1 cellular context compared by ENCODE assay signal in the genomic region with DNA sequence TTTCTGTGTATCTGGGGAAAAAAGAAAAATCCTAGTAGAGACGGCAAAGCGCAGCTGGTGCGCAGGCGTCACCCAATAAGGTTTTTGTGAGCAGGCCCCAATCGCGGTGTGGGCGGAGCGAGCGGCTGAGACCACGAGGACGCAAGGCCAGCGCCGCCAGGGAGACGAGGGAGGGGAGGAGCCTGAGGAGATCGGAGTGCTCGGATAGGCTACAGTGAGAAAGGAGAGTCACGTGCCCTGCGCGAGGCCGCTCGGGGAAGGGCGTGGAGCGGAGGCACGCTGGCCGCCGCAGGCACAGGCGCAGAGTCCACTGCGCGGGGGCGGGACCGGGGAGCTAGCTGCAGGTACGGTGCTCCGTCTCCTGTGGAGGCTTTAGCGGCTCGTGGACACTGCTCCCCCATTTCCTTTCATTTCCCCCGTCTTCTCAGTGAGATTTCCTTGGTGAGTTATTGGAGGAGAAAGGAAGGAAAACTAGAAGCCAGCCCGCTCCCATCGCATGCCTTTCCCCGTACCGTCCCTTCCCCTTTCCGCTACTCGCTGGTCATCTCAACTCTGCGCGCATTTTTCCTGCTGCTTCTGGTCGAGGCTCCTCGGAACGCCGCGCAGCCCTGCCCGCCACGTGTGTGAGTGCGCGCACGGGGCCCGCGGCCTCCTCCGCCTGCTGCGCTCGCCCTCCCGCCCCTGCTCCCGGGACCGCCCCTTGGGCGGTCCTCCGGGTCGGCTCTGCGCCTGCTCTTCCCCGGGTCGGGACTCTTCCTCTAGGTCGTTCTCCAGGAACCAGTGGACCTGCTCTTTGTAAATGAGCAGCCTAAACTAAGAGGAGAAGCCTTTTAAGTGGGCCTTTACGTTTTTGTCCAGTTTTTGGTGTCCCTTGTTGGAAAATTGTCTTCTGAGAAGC.
TF ChIP-seq lines count a peak whose summit lies in the region.

A gene with protein sequence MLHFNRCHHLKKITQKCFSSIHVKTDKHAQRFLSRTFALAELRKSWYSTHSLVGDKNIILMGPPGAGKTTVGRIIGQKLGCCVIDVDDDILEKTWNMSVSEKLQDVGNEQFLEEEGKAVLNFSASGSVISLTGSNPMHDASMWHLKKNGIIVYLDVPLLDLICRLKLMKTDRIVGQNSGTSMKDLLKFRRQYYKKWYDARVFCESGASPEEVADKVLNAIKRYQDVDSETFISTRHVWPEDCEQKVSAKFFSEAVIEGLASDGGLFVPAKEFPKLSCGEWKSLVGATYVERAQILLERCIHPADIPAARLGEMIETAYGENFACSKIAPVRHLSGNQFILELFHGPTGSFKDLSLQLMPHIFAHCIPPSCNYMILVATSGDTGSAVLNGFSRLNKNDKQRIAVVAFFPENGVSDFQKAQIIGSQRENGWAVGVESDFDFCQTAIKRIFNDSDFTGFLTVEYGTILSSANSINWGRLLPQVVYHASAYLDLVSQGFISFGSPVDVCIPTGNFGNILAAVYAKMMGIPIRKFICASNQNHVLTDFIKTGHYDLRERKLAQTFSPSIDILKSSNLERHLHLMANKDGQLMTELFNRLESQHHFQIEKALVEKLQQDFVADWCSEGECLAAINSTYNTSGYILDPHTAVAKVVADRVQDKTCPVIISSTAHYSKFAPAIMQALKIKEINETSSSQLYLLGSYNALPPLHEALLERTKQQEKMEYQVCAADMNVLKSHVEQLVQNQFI (plus strand): TSS at position 264 of the 898 bp plus-strand sequence. CDS start 6,612 bp downstream, outside the sequence.

TF ChIP-seq in K562, 482 proteins besides CTCF, POLR2A, EP300 and RAD21 (continued from another document and continues in another):
- TF ChIP-seq, protein P1, sequence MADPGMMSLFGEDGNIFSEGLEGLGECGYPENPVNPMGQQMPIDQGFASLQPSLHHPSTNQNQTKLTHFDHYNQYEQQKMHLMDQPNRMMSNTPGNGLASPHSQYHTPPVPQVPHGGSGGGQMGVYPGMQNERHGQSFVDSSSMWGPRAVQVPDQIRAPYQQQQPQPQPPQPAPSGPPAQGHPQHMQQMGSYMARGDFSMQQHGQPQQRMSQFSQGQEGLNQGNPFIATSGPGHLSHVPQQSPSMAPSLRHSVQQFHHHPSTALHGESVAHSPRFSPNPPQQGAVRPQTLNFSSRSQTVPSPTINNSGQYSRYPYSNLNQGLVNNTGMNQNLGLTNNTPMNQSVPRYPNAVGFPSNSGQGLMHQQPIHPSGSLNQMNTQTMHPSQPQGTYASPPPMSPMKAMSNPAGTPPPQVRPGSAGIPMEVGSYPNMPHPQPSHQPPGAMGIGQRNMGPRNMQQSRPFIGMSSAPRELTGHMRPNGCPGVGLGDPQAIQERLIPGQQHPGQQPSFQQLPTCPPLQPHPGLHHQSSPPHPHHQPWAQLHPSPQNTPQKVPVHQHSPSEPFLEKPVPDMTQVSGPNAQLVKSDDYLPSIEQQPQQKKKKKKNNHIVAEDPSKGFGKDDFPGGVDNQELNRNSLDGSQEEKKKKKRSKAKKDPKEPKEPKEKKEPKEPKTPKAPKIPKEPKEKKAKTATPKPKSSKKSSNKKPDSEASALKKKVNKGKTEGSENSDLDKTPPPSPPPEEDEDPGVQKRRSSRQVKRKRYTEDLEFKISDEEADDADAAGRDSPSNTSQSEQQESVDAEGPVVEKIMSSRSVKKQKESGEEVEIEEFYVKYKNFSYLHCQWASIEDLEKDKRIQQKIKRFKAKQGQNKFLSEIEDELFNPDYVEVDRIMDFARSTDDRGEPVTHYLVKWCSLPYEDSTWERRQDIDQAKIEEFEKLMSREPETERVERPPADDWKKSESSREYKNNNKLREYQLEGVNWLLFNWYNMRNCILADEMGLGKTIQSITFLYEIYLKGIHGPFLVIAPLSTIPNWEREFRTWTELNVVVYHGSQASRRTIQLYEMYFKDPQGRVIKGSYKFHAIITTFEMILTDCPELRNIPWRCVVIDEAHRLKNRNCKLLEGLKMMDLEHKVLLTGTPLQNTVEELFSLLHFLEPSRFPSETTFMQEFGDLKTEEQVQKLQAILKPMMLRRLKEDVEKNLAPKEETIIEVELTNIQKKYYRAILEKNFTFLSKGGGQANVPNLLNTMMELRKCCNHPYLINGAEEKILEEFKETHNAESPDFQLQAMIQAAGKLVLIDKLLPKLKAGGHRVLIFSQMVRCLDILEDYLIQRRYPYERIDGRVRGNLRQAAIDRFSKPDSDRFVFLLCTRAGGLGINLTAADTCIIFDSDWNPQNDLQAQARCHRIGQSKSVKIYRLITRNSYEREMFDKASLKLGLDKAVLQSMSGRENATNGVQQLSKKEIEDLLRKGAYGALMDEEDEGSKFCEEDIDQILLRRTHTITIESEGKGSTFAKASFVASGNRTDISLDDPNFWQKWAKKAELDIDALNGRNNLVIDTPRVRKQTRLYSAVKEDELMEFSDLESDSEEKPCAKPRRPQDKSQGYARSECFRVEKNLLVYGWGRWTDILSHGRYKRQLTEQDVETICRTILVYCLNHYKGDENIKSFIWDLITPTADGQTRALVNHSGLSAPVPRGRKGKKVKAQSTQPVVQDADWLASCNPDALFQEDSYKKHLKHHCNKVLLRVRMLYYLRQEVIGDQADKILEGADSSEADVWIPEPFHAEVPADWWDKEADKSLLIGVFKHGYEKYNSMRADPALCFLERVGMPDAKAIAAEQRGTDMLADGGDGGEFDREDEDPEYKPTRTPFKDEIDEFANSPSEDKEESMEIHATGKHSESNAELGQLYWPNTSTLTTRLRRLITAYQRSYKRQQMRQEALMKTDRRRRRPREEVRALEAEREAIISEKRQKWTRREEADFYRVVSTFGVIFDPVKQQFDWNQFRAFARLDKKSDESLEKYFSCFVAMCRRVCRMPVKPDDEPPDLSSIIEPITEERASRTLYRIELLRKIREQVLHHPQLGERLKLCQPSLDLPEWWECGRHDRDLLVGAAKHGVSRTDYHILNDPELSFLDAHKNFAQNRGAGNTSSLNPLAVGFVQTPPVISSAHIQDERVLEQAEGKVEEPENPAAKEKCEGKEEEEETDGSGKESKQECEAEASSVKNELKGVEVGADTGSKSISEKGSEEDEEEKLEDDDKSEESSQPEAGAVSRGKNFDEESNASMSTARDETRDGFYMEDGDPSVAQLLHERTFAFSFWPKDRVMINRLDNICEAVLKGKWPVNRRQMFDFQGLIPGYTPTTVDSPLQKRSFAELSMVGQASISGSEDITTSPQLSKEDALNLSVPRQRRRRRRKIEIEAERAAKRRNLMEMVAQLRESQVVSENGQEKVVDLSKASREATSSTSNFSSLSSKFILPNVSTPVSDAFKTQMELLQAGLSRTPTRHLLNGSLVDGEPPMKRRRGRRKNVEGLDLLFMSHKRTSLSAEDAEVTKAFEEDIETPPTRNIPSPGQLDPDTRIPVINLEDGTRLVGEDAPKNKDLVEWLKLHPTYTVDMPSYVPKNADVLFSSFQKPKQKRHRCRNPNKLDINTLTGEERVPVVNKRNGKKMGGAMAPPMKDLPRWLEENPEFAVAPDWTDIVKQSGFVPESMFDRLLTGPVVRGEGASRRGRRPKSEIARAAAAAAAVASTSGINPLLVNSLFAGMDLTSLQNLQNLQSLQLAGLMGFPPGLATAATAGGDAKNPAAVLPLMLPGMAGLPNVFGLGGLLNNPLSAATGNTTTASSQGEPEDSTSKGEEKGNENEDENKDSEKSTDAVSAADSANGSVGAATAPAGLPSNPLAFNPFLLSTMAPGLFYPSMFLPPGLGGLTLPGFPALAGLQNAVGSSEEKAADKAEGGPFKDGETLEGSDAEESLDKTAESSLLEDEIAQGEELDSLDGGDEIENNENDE (IDR thresholded peaks at IDR 0.05; ENCODE audit: low read depth, low read length): no peak
- TF ChIP-seq THRAP3 (IDR thresholded peaks at IDR 0.05; ENCODE audit: borderline replicate concordance) (no peak), SMARCB1 (IDR thresholded peaks at IDR 0.05; ENCODE audit: insufficient read length, low read depth) (no peak), DNMT1 (IDR thresholded peaks at IDR 0.05) (no peak), RBM39 (optimal IDR thresholded peaks at IDR 0.05; ENCODE audit: low read depth, low read length) (no peak), PCBP1 (IDR thresholded peaks at IDR 0.05; ENCODE audit: low read depth, low read length, poor library complexity, severe bottlenecking) (no peak), SRSF1 (IDR thresholded peaks at IDR 0.05; ENCODE audit: low read depth, low read length) (no peak), ZNF644 (tag; IDR thresholded peaks at IDR 0.05; ENCODE audit: low read depth) (no peak), KDM5B (IDR thresholded peaks at IDR 0.05; ENCODE audit: insufficient replicate concordance, low read depth, low read length) (peak; percentile 91), SMAD1 (IDR thresholded peaks at IDR 0.05; ENCODE audit: low read depth, low read length, partially characterized antibody) (no peak), ZNF174 (CRISPR knock-in tag; IDR thresholded peaks at IDR 0.05) (no peak), KAT8 (IDR thresholded peaks at IDR 0.05; ENCODE audit: low read depth) (no peak), ADNP (tag; IDR thresholded peaks at IDR 0.05) (no peak), BACH1 (tag; IDR thresholded peaks at IDR 0.05) (no peak), CREB1 (IDR thresholded peaks at IDR 0.05) (peak; percentile 57), CREB1 (CRISPR knock-in tag; IDR thresholded peaks at IDR 0.05) (peak; percentile 82), POLR2AphosphoS5 (IDR thresholded peaks at IDR 0.05; ENCODE audit: control insufficient read depth, insufficient read depth, low read depth, low read length) (peak; percentile 80), BDP1 (IDR thresholded peaks at IDR 0.05; ENCODE audit: insufficient read depth, insufficient read length) (no peak), POLR2AphosphoS2 (IDR thresholded peaks at IDR 0.05; ENCODE audit: low read length) (no peak), NFIC (IDR thresholded peaks at IDR 0.05) (peak; percentile 18; the same call in 1 of the 2 replicates), BCL6 (CRISPR knock-in tag; IDR thresholded peaks at IDR 0.05) (no peak), CBX3 (IDR thresholded peaks at IDR 0.05; ENCODE audit: borderline replicate concordance in 1 of 2, low read length in 2 of 2) (peak in 1 of 2 experiments; percentile 73; a peak in 2 of 3 replicates), SMARCA5 (IDR thresholded peaks at IDR 0.05) (no peak), E2F5 (CRISPR knock-in tag; IDR thresholded peaks at IDR 0.05) (peak; percentile 95), ETS2 (tag; IDR thresholded peaks at IDR 0.05; ENCODE audit: borderline replicate concordance, poor library complexity, severe bottlenecking) (no peak), SAFB2 (IDR thresholded peaks at IDR 0.05; ENCODE audit: borderline replicate concordance, low read depth, low read length, severe bottlenecking) (no peak), PHB2 (IDR thresholded peaks at IDR 0.05; ENCODE audit: low read depth) (no peak)
- TF ChIP-seq, protein P2, sequence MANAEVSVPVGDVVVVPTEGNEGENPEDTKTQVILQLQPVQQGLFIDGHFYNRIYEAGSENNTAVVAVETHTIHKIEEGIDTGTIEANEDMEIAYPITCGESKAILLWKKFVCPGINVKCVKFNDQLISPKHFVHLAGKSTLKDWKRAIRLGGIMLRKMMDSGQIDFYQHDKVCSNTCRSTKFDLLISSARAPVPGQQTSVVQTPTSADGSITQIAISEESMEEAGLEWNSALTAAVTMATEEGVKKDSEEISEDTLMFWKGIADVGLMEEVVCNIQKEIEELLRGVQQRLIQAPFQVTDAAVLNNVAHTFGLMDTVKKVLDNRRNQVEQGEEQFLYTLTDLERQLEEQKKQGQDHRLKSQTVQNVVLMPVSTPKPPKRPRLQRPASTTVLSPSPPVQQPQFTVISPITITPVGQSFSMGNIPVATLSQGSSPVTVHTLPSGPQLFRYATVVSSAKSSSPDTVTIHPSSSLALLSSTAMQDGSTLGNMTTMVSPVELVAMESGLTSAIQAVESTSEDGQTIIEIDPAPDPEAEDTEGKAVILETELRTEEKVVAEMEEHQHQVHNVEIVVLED (CRISPR knock-in tag; IDR thresholded peaks at IDR 0.05): peak; percentile 89
- TF ChIP-seq, protein P3, sequence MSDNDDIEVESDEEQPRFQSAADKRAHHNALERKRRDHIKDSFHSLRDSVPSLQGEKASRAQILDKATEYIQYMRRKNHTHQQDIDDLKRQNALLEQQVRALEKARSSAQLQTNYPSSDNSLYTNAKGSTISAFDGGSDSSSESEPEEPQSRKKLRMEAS (CRISPR knock-in tag; IDR thresholded peaks at IDR 0.05): peak; percentile 99
- TF ChIP-seq, protein P4, sequence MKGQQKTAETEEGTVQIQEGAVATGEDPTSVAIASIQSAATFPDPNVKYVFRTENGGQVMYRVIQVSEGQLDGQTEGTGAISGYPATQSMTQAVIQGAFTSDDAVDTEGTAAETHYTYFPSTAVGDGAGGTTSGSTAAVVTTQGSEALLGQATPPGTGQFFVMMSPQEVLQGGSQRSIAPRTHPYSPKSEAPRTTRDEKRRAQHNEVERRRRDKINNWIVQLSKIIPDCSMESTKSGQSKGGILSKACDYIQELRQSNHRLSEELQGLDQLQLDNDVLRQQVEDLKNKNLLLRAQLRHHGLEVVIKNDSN (CRISPR knock-in tag; IDR thresholded peaks at IDR 0.05): peak; percentile 99
- TF ChIP-seq, protein P5, sequence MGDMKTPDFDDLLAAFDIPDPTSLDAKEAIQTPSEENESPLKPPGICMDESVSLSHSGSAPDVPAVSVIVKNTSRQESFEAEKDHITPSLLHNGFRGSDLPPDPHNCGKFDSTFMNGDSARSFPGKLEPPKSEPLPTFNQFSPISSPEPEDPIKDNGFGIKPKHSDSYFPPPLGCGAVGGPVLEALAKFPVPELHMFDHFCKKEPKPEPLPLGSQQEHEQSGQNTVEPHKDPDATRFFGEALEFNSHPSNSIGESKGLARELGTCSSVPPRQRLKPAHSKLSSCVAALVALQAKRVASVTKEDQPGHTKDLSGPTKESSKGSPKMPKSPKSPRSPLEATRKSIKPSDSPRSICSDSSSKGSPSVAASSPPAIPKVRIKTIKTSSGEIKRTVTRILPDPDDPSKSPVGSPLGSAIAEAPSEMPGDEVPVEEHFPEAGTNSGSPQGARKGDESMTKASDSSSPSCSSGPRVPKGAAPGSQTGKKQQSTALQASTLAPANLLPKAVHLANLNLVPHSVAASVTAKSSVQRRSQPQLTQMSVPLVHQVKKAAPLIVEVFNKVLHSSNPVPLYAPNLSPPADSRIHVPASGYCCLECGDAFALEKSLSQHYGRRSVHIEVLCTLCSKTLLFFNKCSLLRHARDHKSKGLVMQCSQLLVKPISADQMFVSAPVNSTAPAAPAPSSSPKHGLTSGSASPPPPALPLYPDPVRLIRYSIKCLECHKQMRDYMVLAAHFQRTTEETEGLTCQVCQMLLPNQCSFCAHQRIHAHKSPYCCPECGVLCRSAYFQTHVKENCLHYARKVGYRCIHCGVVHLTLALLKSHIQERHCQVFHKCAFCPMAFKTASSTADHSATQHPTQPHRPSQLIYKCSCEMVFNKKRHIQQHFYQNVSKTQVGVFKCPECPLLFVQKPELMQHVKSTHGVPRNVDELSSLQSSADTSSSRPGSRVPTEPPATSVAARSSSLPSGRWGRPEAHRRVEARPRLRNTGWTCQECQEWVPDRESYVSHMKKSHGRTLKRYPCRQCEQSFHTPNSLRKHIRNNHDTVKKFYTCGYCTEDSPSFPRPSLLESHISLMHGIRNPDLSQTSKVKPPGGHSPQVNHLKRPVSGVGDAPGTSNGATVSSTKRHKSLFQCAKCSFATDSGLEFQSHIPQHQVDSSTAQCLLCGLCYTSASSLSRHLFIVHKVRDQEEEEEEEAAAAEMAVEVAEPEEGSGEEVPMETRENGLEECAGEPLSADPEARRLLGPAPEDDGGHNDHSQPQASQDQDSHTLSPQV (IDR thresholded peaks at IDR 0.05): peak; percentile 93
